ENCODE assay signal across 7 cellular contexts in genomic region chr2:86221066-86221684, GRCh38.
DNase-seq lines count a peak whose midpoint lies in the region; ATAC-seq and TF ChIP-seq lines count a peak whose summit lies in the region.

No MANE protein-coding gene starts in this region.

- peak; percentile 87 for TF ChIP-seq CTCF in GM10248 (IDR thresholded peaks at IDR 0.05; ENCODE audit: control extremely low read depth, extremely low read depth, low read depth, missing control alignments)

- ATAC-seq in GM19455 (IDR thresholded peaks at IDR 0.05; ENCODE audit: unreplicated experiment), result no peak

- no peak for TF ChIP-seq EP300 in Ishikawa (IDR thresholded peaks at IDR 0.05; ENCODE audit: borderline replicate concordance)

- CTCF ChIA-PET in GM10248 (lab: Yijun Ruan, JAX), result interaction anchor here (0.6 to 6.4 kb wide), 56 partner anchors 9 to 533 kb away, joined by 3 to 83 read pairs (median 6); partner anchors contain the start of genes CHMP3, KDM3A and MRPL35

- DNase-seq in GM10248 (ENCODE audit: extremely low spot score) (peak; percentile 69), SKM-1 treated with dmso at 0.1 percent for 144 hours (lab: John Stamatoyannopoulos, UW; ENCODE audit: unreplicated experiment) (peak; percentile 84), anterior cingulate cortex (lab: John Stamatoyannopoulos, UW) (peak in 42 of 58 donors; percentile 8 to 78 (median 28)), iris pigment epithelial cell (ENCODE audit: low read depth) (peak; percentile 47)
- peak; percentile 40 to 72 for DNase-seq in stimulated activated CD4-positive, alpha-beta T cell treated with anti-CD3 and anti-CD28 coated beads, Interleukin-2, amount 100 ng/mL, for 48 hours

- peak; percentile 86 for TF ChIP-seq RAD21 in Ishikawa (IDR thresholded peaks at IDR 0.05; ENCODE audit: low read depth)

- POLR2A ChIA-PET in GM10248 (lab: Yijun Ruan, JAX), result no interaction called here

TF ChIP-seq in Ishikawa, 13 proteins besides CTCF, POLR2A, EP300 and RAD21:
- no peak for TF ChIP-seq TCF12 (IDR thresholded peaks at IDR 0.05; ENCODE audit: low read depth)
- TF ChIP-seq TEAD4 (IDR thresholded peaks at IDR 0.05), result no peak
- no peak for TF ChIP-seq TAF1 (IDR thresholded peaks at IDR 0.05; ENCODE audit: low read depth)
- TF ChIP-seq FOXM1 (IDR thresholded peaks at IDR 0.05; ENCODE audit: borderline replicate concordance, low read depth), result no peak
- no peak for TF ChIP-seq ZBTB7A (IDR thresholded peaks at IDR 0.05; ENCODE audit: low read depth)
- no peak for TF ChIP-seq MAX (IDR thresholded peaks at IDR 0.05)
- no peak for TF ChIP-seq CREB1 (IDR thresholded peaks at IDR 0.05; ENCODE audit: low read depth)
- TF ChIP-seq REST (IDR thresholded peaks at IDR 0.05; ENCODE audit: low read depth), result no peak
- TF ChIP-seq USF1 (IDR thresholded peaks at IDR 0.05), result no peak
- TF ChIP-seq CEBPB (IDR thresholded peaks at IDR 0.05), result no peak
- no peak for TF ChIP-seq NFIC (IDR thresholded peaks at IDR 0.05)
- TF ChIP-seq EGR1 (IDR thresholded peaks at IDR 0.05), result no peak
- TF ChIP-seq YY1 (IDR thresholded peaks at IDR 0.05; ENCODE audit: low read depth), result no peak

Comparison
In these comparisons a context has a peak if more than half of its experiments do, and no peak if none do; other contexts are left out.
1. DNase-seq: peak in every context shown above with its lines; median percentile 84 in SKM-1 treated with dmso at 0.1 percent for 144 hours; 69 in GM10248; 56 in stimulated activated CD4-positive, alpha-beta T cell treated with anti-CD3 and anti-CD28 coated beads, Interleukin-2, amount 100 ng/mL, for 48 hours; 47 in iris pigment epithelial cell; 28 in anterior cingulate cortex.